Comparison of ENCODE assay signal across 21 cellular contexts in the genomic region with DNA sequence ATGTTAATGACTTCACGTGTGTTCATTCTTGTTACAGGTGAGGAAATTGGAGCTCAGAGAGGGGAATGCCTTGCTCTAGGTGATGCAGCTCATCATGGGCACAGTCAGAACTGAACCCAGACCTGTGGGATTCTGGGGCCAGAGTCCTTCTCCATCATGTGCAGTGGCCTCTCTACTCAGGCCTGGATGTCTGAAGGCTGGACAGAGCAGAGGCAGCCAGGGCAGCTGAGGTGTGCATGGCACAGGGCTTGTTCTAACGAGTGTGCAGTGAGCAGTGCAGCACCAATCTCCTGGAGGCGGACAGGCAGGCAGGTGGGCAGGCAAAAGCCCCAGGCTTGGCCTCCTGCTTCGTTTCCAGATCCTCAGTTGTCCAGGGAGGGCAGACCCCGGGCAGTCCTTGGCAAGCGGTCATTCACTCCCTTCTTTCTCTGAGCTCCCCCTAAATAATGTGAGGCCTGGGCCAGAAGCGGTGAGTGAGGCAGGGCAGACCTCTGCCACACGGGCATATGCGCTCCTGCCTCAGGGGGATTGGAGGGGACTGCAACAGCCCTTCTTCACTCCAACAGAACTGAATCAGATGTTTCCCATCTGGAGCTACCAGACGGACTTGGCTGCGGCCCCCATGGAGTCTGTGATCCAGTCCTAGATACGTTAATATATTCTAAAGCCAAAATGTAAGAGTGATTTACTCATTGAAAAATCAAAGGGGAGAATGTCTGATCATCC.
DNase-seq lines count a peak whose midpoint lies in the region; ATAC-seq and TF ChIP-seq lines count a peak whose summit lies in the region.
"Had no signal": no experiment of that assay in that cellular context is flagged by ENCODE, and none has a peak within 500 bp of the region (broad histone marks: within the 10 kb centered on the region; RNA-seq: fewer than 3 reads in every experiment).

No MANE protein-coding gene starts in this region.

- TF ChIP-seq CTCF in SK-N-SH (IDR thresholded peaks at IDR 0.05) (no peak), endodermal cell (conservative IDR thresholded peaks at IDR 0.05) (no peak), upper lobe of right lung (IDR thresholded peaks at IDR 0.05) (no peak)

- no peaks in the 10 kb centered on the region for H4K20me1 ChIP-seq in SK-N-SH (ENCODE audit: insufficient read depth)

- no peaks in the 10 kb centered on the region for H3F3A ChIP-seq in SK-N-SH (replicated peaks; ENCODE audit: insufficient read depth)

- H3K4me1 Mint-ChIP-seq in endodermal cell = peaks cover 4% of the 10 kb centered on the region

- no peak overlapping the region for H3K27ac Mint-ChIP-seq in endodermal cell
- no peak overlapping the region for H3K27ac Mint-ChIP-seq in activated naive CD4-positive, alpha-beta T cell treated with anti-CD3 and anti-CD28 coated beads, Interleukin-2, amount 50 U/mL, for 72 hours
- H3K27ac Mint-ChIP-seq: CD14-positive monocyte had no signal

- peaks cover 4% of the 10 kb centered on the region; the same call in 1 of the 2 replicates for H3K27me3 ChIP-seq in SK-N-SH (ENCODE audit: insufficient read depth)
- no peaks in the 10 kb centered on the region for H3K27me3 ChIP-seq in endodermal cell (ENCODE audit: control insufficient read depth, insufficient read depth, low read length, poor library complexity, severe bottlenecking)
- H3K27me3 ChIP-seq in upper lobe of right lung = no peaks in the 10 kb centered on the region

- H3K4me1 ChIP-seq in SK-N-SH (ENCODE audit: control insufficient read depth in 1 of 2, insufficient read depth in 2 of 2, low read depth in 1 of 2, low read length in 1 of 2) (peaks cover 0 to 40% of the 10 kb centered on the region in 2 experiments; a peak in 1 of 4 replicates), endodermal cell (ENCODE audit: control insufficient read depth, insufficient read depth, low read length) (no peaks in the 10 kb centered on the region), upper lobe of right lung (no peaks in the 10 kb centered on the region)

- no peak for TF ChIP-seq RAD21 in SK-N-SH (IDR thresholded peaks at IDR 0.05; ENCODE audit: low read length)

- H3K9me3 ChIP-seq in SK-N-SH (no peaks in the 10 kb centered on the region), endodermal cell (ENCODE audit: control insufficient read depth, low read length) (no peaks in the 10 kb centered on the region), upper lobe of right lung (no peaks in the 10 kb centered on the region)

- no peak overlapping the region for H3K9ac ChIP-seq in SK-N-SH
- H3K9ac ChIP-seq in endodermal cell (ENCODE audit: extremely low read depth, low read length, poor library complexity, severe bottlenecking) = no peak overlapping the region

- CTCF ChIA-PET in SK-N-SH (lab: Yijun Ruan, JAX) = interaction anchor here (0.7 to 2.2 kb wide), 11 partner anchors 10 to 260 kb away, joined by 3 to 7 read pairs (median 3); a partner anchor contains a TSS

- H3K4me3 ChIP-seq in SK-N-SH (ENCODE audit: low read depth in 2 of 2, low read length in 1 of 2) (no peak overlapping the region), endodermal cell (ENCODE audit: low read length) (no peak overlapping the region), upper lobe of right lung (no peak overlapping the region)

- H2AFZ ChIP-seq in SK-N-SH (ENCODE audit: low read depth) = no peak overlapping the region

- H3K9me3 Mint-ChIP-seq in endodermal cell = no peaks in the 10 kb centered on the region
- H3K9me3 Mint-ChIP-seq in activated naive CD4-positive, alpha-beta T cell treated with anti-CD3 and anti-CD28 coated beads, Interleukin-2, amount 50 U/mL, for 72 hours = no peaks in the 10 kb centered on the region
- H3K9me3 Mint-ChIP-seq: CD14-positive monocyte had no signal

- TF ChIP-seq EP300 in SK-N-SH (IDR thresholded peaks at IDR 0.05; ENCODE audit: borderline replicate concordance in 1 of 2, low read depth in 1 of 2, low read length in 1 of 2) = peak in 1 of 2 experiments; percentile 65; a peak in 1 of 4 replicates

- no peaks in the 10 kb centered on the region for H3K79me2 ChIP-seq in SK-N-SH (ENCODE audit: insufficient read depth)

- H3K36me3 Mint-ChIP-seq in endodermal cell (ENCODE audit: low read depth) = no peaks in the 10 kb centered on the region
- no peaks in the 10 kb centered on the region for H3K36me3 Mint-ChIP-seq in activated naive CD4-positive, alpha-beta T cell treated with anti-CD3 and anti-CD28 coated beads, Interleukin-2, amount 50 U/mL, for 72 hours
- H3K36me3 Mint-ChIP-seq: CD14-positive monocyte had no signal

- H3K27ac ChIP-seq in SK-N-SH (ENCODE audit: low read depth in 2 of 2, low read length in 1 of 2) (peak overlapping the region in 1 of 2 experiments; percentile 61; a peak in 2 of 4 replicates), endodermal cell (ENCODE audit: low read depth, low read length) (no peak overlapping the region), upper lobe of right lung (no peak overlapping the region)
- H3K27ac ChIP-seq: 22Rv1 had no signal

- H3K4me3 Mint-ChIP-seq in endodermal cell = no peak overlapping the region
- H3K4me3 Mint-ChIP-seq: CD14-positive monocyte had no signal

- intact Hi-C loops in upper lobe of right lung (cut with DNase I) = no loop called here

- WGBS in SK-N-SH (ENCODE audit: low lambda C conversion rate) = 25% methylated on average over 10 of the region's 12 CpGs
- 87 to 92% methylated on average over 9 to 12 of the region's 12 CpGs for WGBS in endodermal cell (ENCODE audit: insufficient coverage in 1 of 2, insufficient read length in 1 of 2), 2 experiments

- H3K4me2 ChIP-seq in SK-N-SH = no peak overlapping the region

- peaks cover 22% of the 10 kb centered on the region for H3K27me3 Mint-ChIP-seq in endodermal cell (ENCODE audit: insufficient read depth)

- POLR2A ChIA-PET in SK-N-SH (lab: Yijun Ruan, JAX) = interaction anchor here (0.9 to 1.3 kb wide), 3 partner anchors 23 to 33 kb away, joined by 3 to 5 read pairs (median 4); no protein-coding TSS in a partner anchor

- DNase-seq in activated CD8-positive, alpha-beta memory T cell treated with anti-CD3 and anti-CD28 coated beads for 24 hours = peak; percentile 40
- DNase-seq in activated CD8-positive, alpha-beta memory T cell treated with anti-CD3 and anti-CD28 coated beads, Interleukin-2, amount 50 U/mL, for 4 hours = no peak
- peak; percentile 73 for DNase-seq in SK-N-SH
- DNase-seq in endodermal cell = peak; percentile 22
- DNase-seq in upper lobe of right lung = no peak
- DNase-seq in activated CD4-positive, CD25-positive, alpha-beta regulatory T cell treated with anti-CD3 and anti-CD28 coated beads, Interleukin-2, amount 50 U/mL, for 72 hours = no peak
- DNase-seq in activated naive CD4-positive, alpha-beta T cell treated with anti-CD3 and anti-CD28 coated beads, Interleukin-2, amount 50 U/mL, for 72 hours (ENCODE audit: low spot score in 2 of 2) = no peak
- DNase-seq: AML-193, H7, IMR-90, Karpas-422, NCI-H1048, NCI-H1436 treated with DMSO at 0.1 percent for 48 hours, NCI-H2081, NCI-H774, OCI-M1, RPMI8226, SHP77 treated with DMSO at 0.1 percent for 48 hours had no signal

- ATAC-seq in upper lobe of right lung (peak; percentile 32), GM21528 (IDR thresholded peaks at IDR 0.05; ENCODE audit: low FRiP score, unreplicated experiment) (no peak)
- ATAC-seq in activated naive CD4-positive, alpha-beta T cell treated with anti-CD3 and anti-CD28 coated beads, Interleukin-2, amount 50 U/mL, for 72 hours = no peak

- no peaks in the 10 kb centered on the region for H3K9me2 ChIP-seq in SK-N-SH

- no peaks in the 10 kb centered on the region for H3K36me3 ChIP-seq in SK-N-SH (replicated peaks in 1 of 2; ENCODE audit: control insufficient read depth in 1 of 2, insufficient read depth in 2 of 2, low read length in 1 of 2)
- no peaks in the 10 kb centered on the region for H3K36me3 ChIP-seq in endodermal cell (ENCODE audit: control insufficient read depth, insufficient read depth, low read length)
- no peaks in the 10 kb centered on the region for H3K36me3 ChIP-seq in upper lobe of right lung

TF ChIP-seq in SK-N-SH, 30 proteins besides CTCF, POLR2A, EP300 and RAD21:
- TF ChIP-seq RXRA (IDR thresholded peaks at IDR 0.05; ENCODE audit: borderline replicate concordance, low read depth) (no peak), RCOR1 (IDR thresholded peaks at IDR 0.05; ENCODE audit: low read length) (peak; percentile 70; the same call in 1 of the 2 replicates), CHD2 (IDR thresholded peaks at IDR 0.05; ENCODE audit: low read length, partially characterized antibody) (peak; percentile 65), GATA2 (CRISPR knock-in tag; IDR thresholded peaks at IDR 0.05) (peak; percentile 64), MXI1 (IDR thresholded peaks at IDR 0.05; ENCODE audit: low read depth, low read length) (no peak), EZH2phosphoT487 (IDR thresholded peaks at IDR 0.05; ENCODE audit: borderline replicate concordance, low read depth) (no peak)
- TF ChIP-seq, protein P1, sequence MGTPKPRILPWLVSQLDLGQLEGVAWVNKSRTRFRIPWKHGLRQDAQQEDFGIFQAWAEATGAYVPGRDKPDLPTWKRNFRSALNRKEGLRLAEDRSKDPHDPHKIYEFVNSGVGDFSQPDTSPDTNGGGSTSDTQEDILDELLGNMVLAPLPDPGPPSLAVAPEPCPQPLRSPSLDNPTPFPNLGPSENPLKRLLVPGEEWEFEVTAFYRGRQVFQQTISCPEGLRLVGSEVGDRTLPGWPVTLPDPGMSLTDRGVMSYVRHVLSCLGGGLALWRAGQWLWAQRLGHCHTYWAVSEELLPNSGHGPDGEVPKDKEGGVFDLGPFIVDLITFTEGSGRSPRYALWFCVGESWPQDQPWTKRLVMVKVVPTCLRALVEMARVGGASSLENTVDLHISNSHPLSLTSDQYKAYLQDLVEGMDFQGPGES (IDR thresholded peaks at IDR 0.05; ENCODE audit: low read depth, low read length) = no peak
- TF ChIP-seq, protein P2, sequence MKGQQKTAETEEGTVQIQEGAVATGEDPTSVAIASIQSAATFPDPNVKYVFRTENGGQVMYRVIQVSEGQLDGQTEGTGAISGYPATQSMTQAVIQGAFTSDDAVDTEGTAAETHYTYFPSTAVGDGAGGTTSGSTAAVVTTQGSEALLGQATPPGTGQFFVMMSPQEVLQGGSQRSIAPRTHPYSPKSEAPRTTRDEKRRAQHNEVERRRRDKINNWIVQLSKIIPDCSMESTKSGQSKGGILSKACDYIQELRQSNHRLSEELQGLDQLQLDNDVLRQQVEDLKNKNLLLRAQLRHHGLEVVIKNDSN (IDR thresholded peaks at IDR 0.05; ENCODE audit: borderline replicate concordance, low read depth) = no peak

Comparison
In these comparisons a context has a peak if more than half of its experiments do, and no peak if none do; other contexts are left out.
1. DNase-seq: peak in activated CD8-positive, alpha-beta memory T cell treated with anti-CD3 and anti-CD28 coated beads for 24 hours (single experiment), SK-N-SH (single experiment) and endodermal cell (single experiment); none in activated CD8-positive, alpha-beta memory T cell treated with anti-CD3 and anti-CD28 coated beads, Interleukin-2, amount 50 U/mL, for 4 hours (single experiment), upper lobe of right lung (single experiment), activated CD4-positive, CD25-positive, alpha-beta regulatory T cell treated with anti-CD3 and anti-CD28 coated beads, Interleukin-2, amount 50 U/mL, for 72 hours (single experiment) and activated naive CD4-positive, alpha-beta T cell treated with anti-CD3 and anti-CD28 coated beads, Interleukin-2, amount 50 U/mL, for 72 hours (0 of 2).